ENCODE assay signal across 10 cellular contexts in genomic region chr1:165637427-165637826, GRCh38. TPM values are rescaled to one million over a fixed set of nuclear protein-coding genes. Genes with fewer than 3 reads are reported as not detected.
A peak's percentile ranks its signal among the peaks of the same experiment; 100 is the strongest.
DNase-seq lines count a peak whose midpoint lies in the region; ATAC-seq and TF ChIP-seq lines count a peak whose summit lies in the region.
"Had no signal": no experiment of that assay in that cellular context is flagged by ENCODE, and none has a peak within 500 bp of the region (broad histone marks: within the 10 kb centered on the region; RNA-seq: fewer than 3 reads in every experiment).

No MANE protein-coding gene starts in this region.

- peaks cover 8 to 98% (median 84%) of the 10 kb centered on the region in 12 donors for H3K4me1 ChIP-seq in heart left ventricle
- H3K4me1 ChIP-seq in osteoblast (ENCODE audit: insufficient read depth, low read length): peaks cover 53% of the 10 kb centered on the region

- no peaks in the 10 kb centered on the region for H3K27me3 ChIP-seq in heart left ventricle
- H3K27me3 ChIP-seq in osteoblast (ENCODE audit: insufficient read depth, low read length): no peaks in the 10 kb centered on the region

- peaks cover 97% of the 10 kb centered on the region for H3K79me2 ChIP-seq in osteoblast (ENCODE audit: insufficient read depth, low read length)

- no peaks in the 10 kb centered on the region for H3K9me3 ChIP-seq in heart left ventricle
- H3K9me3 ChIP-seq in osteoblast (ENCODE audit: low read depth, low read length): no peaks in the 10 kb centered on the region

- H3K27ac ChIP-seq in heart left ventricle (peak overlapping the region in 11 of 12 donors; percentile 9 to 69 (median 52)), osteoblast (ENCODE audit: low read depth, low read length) (peak overlapping the region; percentile 39)

- no peak overlapping the region for H2AFZ ChIP-seq in osteoblast (ENCODE audit: low read length)

- H3K4me2 ChIP-seq in osteoblast (ENCODE audit: insufficient read depth, low read length): peak overlapping the region; percentile 35

- TF ChIP-seq CTCF in astrocyte of the spinal cord (IDR thresholded peaks at IDR 0.05; ENCODE audit: low read depth, low read length): no peak
- TF ChIP-seq CTCF in heart left ventricle (IDR thresholded peaks at IDR 0.05): no peak
- TF ChIP-seq CTCF in osteoblast (IDR thresholded peaks at IDR 0.05; ENCODE audit: extremely low read depth, low read depth, low read length): no peak

- peaks cover 35% of the 10 kb centered on the region for H4K20me1 ChIP-seq in osteoblast (ENCODE audit: insufficient read depth, low read length)

- WGBS in heart left ventricle, 4 donors: 20 to 33% (median 23%) methylated on average over 1 of the region's 1 CpG

- H3K36me3 ChIP-seq in heart left ventricle: peaks cover 0 to 51% (median 33%) of the 10 kb centered on the region in 9 donors
- H3K36me3 ChIP-seq in osteoblast (ENCODE audit: insufficient read depth, low read length): peaks cover 14% of the 10 kb centered on the region

- intact Hi-C loops in heart left ventricle (cut with DNase I): loop anchor here in 4 of 10 donors (10.0 kb wide), 3 partner anchors 57 to 257 kb away; partner anchors contain the start of genes TMCO1 (in 2 of the 4) and ALDH9A1 (in 1 of the 4)

- DNase-seq in AG20443 (ENCODE audit: low spot score) (peak; percentile 46), astrocyte of the spinal cord (ENCODE audit: low read depth, low spot score) (peak; percentile 53), heart left ventricle (no peak), osteoblast (ENCODE audit: insufficient read length, low spot score, missing footprints) (peak; percentile 69)
- DNase-seq: NCI-H1694, T-helper 9 cell had no signal

- H3K4me3 ChIP-seq in astrocyte of the spinal cord (ENCODE audit: low read depth, low read length): no peak overlapping the region
- H3K4me3 ChIP-seq in heart left ventricle: no peak overlapping the region
- H3K4me3 ChIP-seq in osteoblast (ENCODE audit: insufficient read depth, low read length): no peak overlapping the region

- TF ChIP-seq POLR2A in heart left ventricle (IDR thresholded peaks at IDR 0.05): no peak

- peak in 3 of 4 donors; percentile 36 to 70 (median 54) for ATAC-seq in heart left ventricle
- ATAC-seq in GM19324 (IDR thresholded peaks at IDR 0.05; ENCODE audit: low FRiP score, unreplicated experiment): no peak
- no peak for ATAC-seq in GM18873 (IDR thresholded peaks at IDR 0.05; ENCODE audit: low FRiP score, unreplicated experiment)
- ATAC-seq in GM19467 (IDR thresholded peaks at IDR 0.05; ENCODE audit: unreplicated experiment): no peak
- ATAC-seq in HG02759 (IDR thresholded peaks at IDR 0.05; ENCODE audit: unreplicated experiment): no peak

- in situ Hi-C loops in astrocyte of the spinal cord (cut with HindIII; ENCODE audit: low sequenced_read_pairs): no loop called here

RNA-seq across cellular contexts. Expression of gene MGST3, which starts 6.4 kb away (rescaled TPM):
- total RNA-seq in heart left ventricle: 1,000 to 10,000 TPM in 1 of 9 donors, 100 to 1,000 TPM in 8; 408 to 1,027 (median 747) TPM
- polyA plus RNA-seq in heart left ventricle: 1,000 to 10,000 TPM in 1 of 2 donors, 100 to 1,000 TPM in 1; 399 to 1,314 TPM
- total RNA-seq in osteoblast: 128 and 207 TPM in 2 replicates

Comparison
In these comparisons a context has a peak if more than half of its experiments do, and no peak if none do; other contexts are left out.
1. DNase-seq: peak in AG20443 (single experiment), astrocyte of the spinal cord (single experiment) and osteoblast (single experiment); none in heart left ventricle (0 of 5).
2. ATAC-seq: peak in heart left ventricle (3 of 4); none in GM19324 (single experiment), GM18873 (single experiment), GM19467 (single experiment) and HG02759 (single experiment).